ENCODE assay signal across 2 cellular contexts in the genomic region with DNA sequence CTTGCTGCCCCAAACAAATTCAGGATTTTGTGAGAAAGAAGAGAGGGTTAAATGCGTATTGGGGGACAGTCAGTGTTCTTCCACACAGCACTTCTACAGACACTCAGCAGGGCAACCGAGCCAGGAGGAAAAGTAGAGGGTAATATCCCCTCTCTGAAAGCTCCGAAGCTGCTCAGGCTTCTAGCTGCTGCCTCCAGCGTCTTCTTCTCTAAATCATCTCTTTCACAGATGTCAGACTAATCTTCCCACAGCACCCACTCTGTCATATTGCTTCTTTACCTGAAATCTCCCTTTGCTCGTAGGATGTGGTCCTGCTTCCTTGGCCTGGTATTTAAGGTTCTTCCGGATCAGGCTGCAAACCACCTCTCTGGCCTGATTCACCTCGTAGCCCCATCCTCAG.
A peak's percentile ranks its signal among the peaks of the same experiment; 100 is the strongest.
TF ChIP-seq lines count a peak whose summit lies in the region.

No MANE protein-coding gene starts in this region.

TF ChIP-seq in IMR-90, 13 proteins besides CTCF, POLR2A, EP300 and RAD21:
- no peak for TF ChIP-seq USF2 (IDR thresholded peaks at IDR 0.05; ENCODE audit: low read depth, low read length)
- no peak for TF ChIP-seq MXI1 (IDR thresholded peaks at IDR 0.05; ENCODE audit: borderline replicate concordance, low read depth, low read length)
- no peak for TF ChIP-seq RCOR1 (IDR thresholded peaks at IDR 0.05; ENCODE audit: insufficient replicate concordance, low read length)
- TF ChIP-seq SMC3 (IDR thresholded peaks at IDR 0.05; ENCODE audit: low read depth, low read length): no peak
- TF ChIP-seq RFX5 (IDR thresholded peaks at IDR 0.05; ENCODE audit: low read depth, low read length): no peak
- no peak for TF ChIP-seq NFE2L2 (IDR thresholded peaks at IDR 0.05; ENCODE audit: low read depth, low read length)
- TF ChIP-seq FOS (IDR thresholded peaks at IDR 0.05; ENCODE audit: low read depth, low read length): no peak
- no peak for TF ChIP-seq BHLHE40 (IDR thresholded peaks at IDR 0.05; ENCODE audit: low read depth, low read length)
- TF ChIP-seq, protein P1, sequence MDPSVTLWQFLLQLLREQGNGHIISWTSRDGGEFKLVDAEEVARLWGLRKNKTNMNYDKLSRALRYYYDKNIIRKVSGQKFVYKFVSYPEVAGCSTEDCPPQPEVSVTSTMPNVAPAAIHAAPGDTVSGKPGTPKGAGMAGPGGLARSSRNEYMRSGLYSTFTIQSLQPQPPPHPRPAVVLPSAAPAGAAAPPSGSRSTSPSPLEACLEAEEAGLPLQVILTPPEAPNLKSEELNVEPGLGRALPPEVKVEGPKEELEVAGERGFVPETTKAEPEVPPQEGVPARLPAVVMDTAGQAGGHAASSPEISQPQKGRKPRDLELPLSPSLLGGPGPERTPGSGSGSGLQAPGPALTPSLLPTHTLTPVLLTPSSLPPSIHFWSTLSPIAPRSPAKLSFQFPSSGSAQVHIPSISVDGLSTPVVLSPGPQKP (IDR thresholded peaks at IDR 0.05; ENCODE audit: borderline replicate concordance, low read depth, low read length): no peak
- TF ChIP-seq CHD1 (IDR thresholded peaks at IDR 0.05; ENCODE audit: low read depth, low read length): no peak
- no peak for TF ChIP-seq MAZ (IDR thresholded peaks at IDR 0.05; ENCODE audit: borderline replicate concordance, low read depth, low read length)
- no peak for TF ChIP-seq CEBPB (IDR thresholded peaks at IDR 0.05; ENCODE audit: low read depth, low read length)
- TF ChIP-seq MAFK (IDR thresholded peaks at IDR 0.05; ENCODE audit: low read depth, low read length): no peak
TF ChIP-seq in IMR-90: peak in this region for 0.

TF ChIP-seq in K562, 482 proteins besides CTCF, POLR2A, EP300 and RAD21 (continued from another document):
- TF ChIP-seq ARID3A (IDR thresholded peaks at IDR 0.05; ENCODE audit: borderline replicate concordance, low read depth, low read length) (no peak), MEIS2 (IDR thresholded peaks at IDR 0.05; ENCODE audit: partially characterized antibody) (peak; percentile 4), ZNF347 (CRISPR knock-in tag; IDR thresholded peaks at IDR 0.05; ENCODE audit: low read depth) (no peak), ZNF133 (CRISPR knock-in tag; IDR thresholded peaks at IDR 0.05) (no peak)
